8 cellular contexts compared by ENCODE assay signal in genomic region chr22:21865041-21865440, GRCh38. TPM values are rescaled to one million over a fixed set of nuclear protein-coding genes. Genes with fewer than 3 reads are reported as not detected.
A peak's percentile ranks its signal among the peaks of the same experiment; 100 is the strongest.
DNase-seq lines count a peak whose midpoint lies in the region; ATAC-seq and TF ChIP-seq lines count a peak whose summit lies in the region.

No MANE protein-coding gene starts in this region.

- H3K4me3 Mint-ChIP-seq in activated naive CD4-positive, alpha-beta T cell treated with anti-CD3 and anti-CD28 coated beads, Interleukin-2, amount 50 U/mL, for 24 hours = peak overlapping the region; percentile 96

- intact Hi-C loops in testis (cut with DNase I; ENCODE audit: low total_unique reads) = no loop called here

- peak; percentile 19 to 44 for DNase-seq in AML-193 (lab: John Stamatoyannopoulos, UW)
- peak; percentile 46 for DNase-seq in HFF-Myc (ENCODE audit: extremely low read depth, low read depth)
- peak; percentile 62 for DNase-seq in inferior parietal cortex (ENCODE audit: extremely low spot score)
- DNase-seq in testis = peak; percentile 77
- no peak for DNase-seq in middle frontal gyrus (ENCODE audit: extremely low spot score, low spot score)
- no peak for DNase-seq in cortex of kidney (lab: John Stamatoyannopoulos, UW)

- no peaks in the 10 kb centered on the region for H3K36me3 ChIP-seq in testis (ENCODE audit: low read depth, missing control alignments)

- 16 to 21% methylated on average over 3 of the region's 3 CpGs for WGBS in testis, 2 donors

- H3K9me3 ChIP-seq in testis = no peaks in the 10 kb centered on the region

- TF ChIP-seq CTCF in HFF-Myc (IDR thresholded peaks at IDR 0.05; ENCODE audit: low read depth, low read length, missing control alignments) (no peak), testis (IDR thresholded peaks at IDR 0.05) (no peak)

- H3K27me3 ChIP-seq in testis = no peaks in the 10 kb centered on the region

- H3K27ac ChIP-seq in testis = no peak overlapping the region

- H3K4me1 ChIP-seq in testis = peaks cover 48% of the 10 kb centered on the region

- peaks cover 7% of the 10 kb centered on the region for H3K36me3 Mint-ChIP-seq in activated naive CD4-positive, alpha-beta T cell treated with anti-CD3 and anti-CD28 coated beads, Interleukin-2, amount 50 U/mL, for 24 hours

- peak overlapping the region; percentile 55 for H3K27ac Mint-ChIP-seq in activated naive CD4-positive, alpha-beta T cell treated with anti-CD3 and anti-CD28 coated beads, Interleukin-2, amount 50 U/mL, for 24 hours

- no peaks in the 10 kb centered on the region for H3K9me3 Mint-ChIP-seq in activated naive CD4-positive, alpha-beta T cell treated with anti-CD3 and anti-CD28 coated beads, Interleukin-2, amount 50 U/mL, for 24 hours

- no peak for TF ChIP-seq POLR2A in testis (IDR thresholded peaks at IDR 0.05)

- H3K4me3 ChIP-seq in HFF-Myc (replicated peaks; ENCODE audit: low read depth, low read length) = peak overlapping the region; percentile 92
- no peak overlapping the region for H3K4me3 ChIP-seq in testis

- no peaks in the 10 kb centered on the region for H3K27me3 Mint-ChIP-seq in activated naive CD4-positive, alpha-beta T cell treated with anti-CD3 and anti-CD28 coated beads, Interleukin-2, amount 50 U/mL, for 24 hours

- ATAC-seq in GM19328 (IDR thresholded peaks at IDR 0.05; ENCODE audit: unreplicated experiment) = no peak

- H3K4me1 Mint-ChIP-seq in activated naive CD4-positive, alpha-beta T cell treated with anti-CD3 and anti-CD28 coated beads, Interleukin-2, amount 50 U/mL, for 24 hours = peaks cover 73% of the 10 kb centered on the region

RNA-seq across cellular contexts. Expression of gene MAPK1, which starts 2.4 kb away (rescaled TPM):
- 100 to 1,000 TPM in 1 of 2 donors, 10 to 100 TPM in 1; 90.2 to 121 TPM for total RNA-seq in testis
- 143 TPM for polyA plus RNA-seq in testis (ENCODE audit: insufficient read depth, low read depth, low replicate concordance)

Comparison
In these comparisons a context has a peak if more than half of its experiments do, and no peak if none do; other contexts are left out.
1. DNase-seq: peak in AML-193 (2 of 2), HFF-Myc (single experiment), inferior parietal cortex (single experiment) and testis (single experiment); none in middle frontal gyrus (single experiment) and cortex of kidney (single experiment).